In the genomic region with DNA sequence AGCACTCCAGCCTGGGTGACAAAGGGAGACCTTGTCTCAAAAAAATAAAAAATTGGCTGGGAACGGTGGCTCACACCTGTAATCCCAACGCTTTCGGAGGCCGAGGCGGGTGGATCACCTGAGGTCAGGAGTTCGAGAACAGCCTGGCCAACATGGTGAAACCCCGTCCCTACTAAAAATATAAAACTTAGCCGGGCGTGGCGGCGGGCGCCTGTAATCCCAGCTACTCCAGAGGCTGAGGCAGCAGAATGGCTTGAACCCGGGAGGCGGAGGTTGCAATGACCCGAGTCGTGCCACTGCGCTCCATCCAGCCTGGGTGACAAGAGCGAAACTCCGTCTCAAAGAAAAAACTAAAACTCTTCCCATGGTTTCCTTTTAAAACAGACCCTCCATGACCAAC, we compare ENCODE assay signal across 10 cellular contexts. TPM values are rescaled to one million over a fixed set of nuclear protein-coding genes. Genes with fewer than 3 reads are reported as not detected.
DNase-seq lines count a peak whose midpoint lies in the region; ATAC-seq and TF ChIP-seq lines count a peak whose summit lies in the region.
"Not testable (repeated sequence)": the region's sequence is repeated elsewhere in the genome, so short reads cannot be mapped to it uniquely, and the experiment has no call there.
"Had no signal": no experiment of that assay in that cellular context is flagged by ENCODE, and none has a peak within 500 bp of the region (broad histone marks: within the 10 kb centered on the region; RNA-seq: fewer than 3 reads in every experiment).

No MANE protein-coding gene starts in this region.

- H3K79me2 ChIP-seq in SK-N-SH (ENCODE audit: insufficient read depth), result peaks cover 57% of the 10 kb centered on the region
- not testable (repeated sequence) for H3K79me2 ChIP-seq in hepatocyte

- H3K4me1 Mint-ChIP-seq in activated naive CD8-positive, alpha-beta T cell treated with anti-CD3 and anti-CD28 coated beads for 36 hours, result not testable (repeated sequence)
- peaks cover 10 to 11% of the 10 kb centered on the region in 2 donors for H3K4me1 Mint-ChIP-seq in effector memory CD8-positive, alpha-beta T cell (ENCODE audit: low read depth in 2 of 2)
- H3K4me1 Mint-ChIP-seq in naive B cell, result peaks cover 9 to 12% (median 12%) of the 10 kb centered on the region in 3 donors

- peak overlapping the region; percentile 67 for H3K4me3 Mint-ChIP-seq in activated naive CD8-positive, alpha-beta T cell treated with anti-CD3 and anti-CD28 coated beads for 36 hours
- H3K4me3 Mint-ChIP-seq in effector memory CD8-positive, alpha-beta T cell, result peak overlapping the region; percentile 68 to 69
- H3K4me3 Mint-ChIP-seq in naive B cell, result peak overlapping the region; percentile 37 to 87 (median 70)

- not testable (repeated sequence) for TF ChIP-seq POLR2A in uterus (IDR thresholded peaks at IDR 0.05)

- not testable (repeated sequence) for DNase-seq in H7; SK-N-SH; activated naive CD8-positive, alpha-beta T cell treated with anti-CD3 and anti-CD28 coated beads for 36 hours; effector memory CD8-positive, alpha-beta T cell; hepatocyte (ENCODE audit: low spot score); naive B cell
- DNase-seq in uterus, result peak in 1 of 2 donors; percentile 14

- not testable (repeated sequence) for H3K9me3 Mint-ChIP-seq in activated naive CD8-positive, alpha-beta T cell treated with anti-CD3 and anti-CD28 coated beads for 36 hours; effector memory CD8-positive, alpha-beta T cell; naive B cell

- H3K27me3 ChIP-seq in H7 (ENCODE audit: control insufficient read depth, insufficient read depth, low read length); SK-N-SH (ENCODE audit: insufficient read depth); hepatocyte; skeletal muscle satellite cell (ENCODE audit: control insufficient read depth, insufficient read depth, low read length); uterus: not testable (repeated sequence)

- H3K36me3 ChIP-seq in H7 (replicated peaks; ENCODE audit: control insufficient read depth, insufficient read depth, low read length); SK-N-SH (replicated peaks in 1 of 2; ENCODE audit: control insufficient read depth in 1 of 2, insufficient read depth in 2 of 2, low read length in 1 of 2); hepatocyte (replicated peaks; ENCODE audit: insufficient read depth, low read depth); skeletal muscle satellite cell (ENCODE audit: insufficient read depth, low read length); uterus: not testable (repeated sequence)

- 94% methylated on average over 12 of the region's 19 CpGs for WGBS in SK-N-SH (ENCODE audit: low lambda C conversion rate)
- 98% methylated on average over 17 of the region's 19 CpGs for WGBS in hepatocyte (ENCODE audit: low lambda C conversion rate, missing lambda C conversion rate)

- not testable (repeated sequence) for TF ChIP-seq CTCF in SK-N-SH (IDR thresholded peaks at IDR 0.05); hepatocyte (IDR thresholded peaks at IDR 0.05; ENCODE audit: poor library complexity); uterus (IDR thresholded peaks at IDR 0.05)

- H3K4me3 ChIP-seq in H7 (ENCODE audit: insufficient read depth, low read depth, low read length) (peak overlapping the region; percentile 81), SK-N-SH (ENCODE audit: low read depth in 2 of 2, low read length in 1 of 2) (peak overlapping the region; percentile 64 to 66), hepatocyte (peak overlapping the region; percentile 76), skeletal muscle satellite cell (ENCODE audit: low read length) (peak overlapping the region; percentile 79), uterus (peak overlapping the region; percentile 55 to 59)

- CTCF ChIA-PET in SK-N-SH (lab: Yijun Ruan, JAX), result interaction anchor here (1.2 to 5.9 kb wide), 9 partner anchors 11 to 230 kb away, joined by 4 to 75 read pairs (median 6); a partner anchor contains a TSS

- H2AFZ ChIP-seq in SK-N-SH (ENCODE audit: low read depth) (peak overlapping the region; percentile 99; the same call in 1 of the 2 replicates), hepatocyte (peak overlapping the region; percentile 96)

- H3K9me3 ChIP-seq in SK-N-SH; hepatocyte (ENCODE audit: low read depth); skeletal muscle satellite cell (replicated peaks; ENCODE audit: low read length); uterus: not testable (repeated sequence)

- H3K9me2 ChIP-seq in SK-N-SH; hepatocyte (replicated peaks; ENCODE audit: insufficient read depth): not testable (repeated sequence)

- intact Hi-C loops in uterus (cut with DNase I; ENCODE audit: low total_unique reads), result not testable (repeated sequence)

- not testable (repeated sequence) for TF ChIP-seq EP300 in SK-N-SH (IDR thresholded peaks at IDR 0.05; ENCODE audit: borderline replicate concordance in 1 of 2, low read depth in 1 of 2, low read length in 1 of 2)

- POLR2A ChIA-PET in SK-N-SH (lab: Yijun Ruan, JAX), result not testable (repeated sequence)

- H3K27ac Mint-ChIP-seq in activated naive CD8-positive, alpha-beta T cell treated with anti-CD3 and anti-CD28 coated beads for 36 hours, result not testable (repeated sequence)
- peak overlapping the region in 1 of 2 donors; percentile 49 for H3K27ac Mint-ChIP-seq in effector memory CD8-positive, alpha-beta T cell
- peak overlapping the region in 3 of 6 donors; percentile 36 to 70 (median 60) for H3K27ac Mint-ChIP-seq in naive B cell

- H3K4me2 ChIP-seq in SK-N-SH (peak overlapping the region; percentile 93), hepatocyte (peak overlapping the region; percentile 94), skeletal muscle satellite cell (ENCODE audit: low read length) (peak overlapping the region; percentile 98)

- TF ChIP-seq RAD21 in SK-N-SH (IDR thresholded peaks at IDR 0.05; ENCODE audit: low read length), result not testable (repeated sequence)

- not testable (repeated sequence) for H3F3A ChIP-seq in SK-N-SH (replicated peaks; ENCODE audit: insufficient read depth)

- not testable (repeated sequence) for H4K20me1 ChIP-seq in SK-N-SH (ENCODE audit: insufficient read depth); hepatocyte (ENCODE audit: insufficient read depth, poor library complexity, severe bottlenecking)

- H3K9ac ChIP-seq in SK-N-SH (peak overlapping the region; percentile 94), skeletal muscle satellite cell (ENCODE audit: low read depth, low read length) (peak overlapping the region; percentile 95)

- H3K36me3 Mint-ChIP-seq in activated naive CD8-positive, alpha-beta T cell treated with anti-CD3 and anti-CD28 coated beads for 36 hours; effector memory CD8-positive, alpha-beta T cell (ENCODE audit: insufficient read depth); naive B cell: not testable (repeated sequence)

- H3K27me3 Mint-ChIP-seq in activated naive CD8-positive, alpha-beta T cell treated with anti-CD3 and anti-CD28 coated beads for 36 hours, result peaks cover 27% of the 10 kb centered on the region
- peaks cover 13 to 34% of the 10 kb centered on the region in 2 donors for H3K27me3 Mint-ChIP-seq in effector memory CD8-positive, alpha-beta T cell
- peaks cover 14 to 29% (median 20%) of the 10 kb centered on the region in 3 donors for H3K27me3 Mint-ChIP-seq in naive B cell

- H3K27ac ChIP-seq in SK-N-SH (ENCODE audit: low read depth in 2 of 2, low read length in 1 of 2) (peak overlapping the region; percentile 53 to 79; a peak in 3 of 4 replicates), hepatocyte (peak overlapping the region; percentile 74), uterus (peak overlapping the region; percentile 82 to 91)

- not testable (repeated sequence) for ATAC-seq in effector memory CD8-positive, alpha-beta T cell (replicated peaks); naive B cell (ENCODE audit: low read depth in 2 of 2)

- H3K4me1 ChIP-seq in SK-N-SH (ENCODE audit: control insufficient read depth in 1 of 2, insufficient read depth in 2 of 2, low read depth in 1 of 2, low read length in 1 of 2); hepatocyte (ENCODE audit: insufficient read depth); uterus: not testable (repeated sequence)
- H3K4me1 ChIP-seq in skeletal muscle satellite cell (ENCODE audit: control insufficient read depth, insufficient read depth, low read length), result peaks cover 16% of the 10 kb centered on the region

RNA-seq across cellular contexts. Expression of a gene that starts 0.9 kb away (rescaled TPM):
- total RNA-seq in H7 (2014; rRNA removed; shearing (Covaris generic)), result 8.0 and 10.3 TPM in 2 replicates
- polyA plus RNA-seq in SK-N-SH (2012; rRNA removed) (14.2 and 15.8 TPM in 2 replicates), hepatocyte (10.0 and 10.6 TPM in 2 replicates), naive B cell (ENCODE audit: low read depth in 6 of 6) (under 1 TPM in 3 of 6 donors, not detected in 3; 0.17 to 0.23 (median 0.21) TPM)
- 6.2 and 10.5 TPM in 2 replicates for polyA plus RNA-seq in SK-N-SH (2012; cell fraction: cytosol; rRNA removed)
- 39.7 and 44.1 TPM in 2 replicates for polyA plus RNA-seq in SK-N-SH (2012; cell fraction: nucleus; rRNA removed)
- total RNA-seq in activated naive CD8-positive, alpha-beta T cell treated with anti-CD3 and anti-CD28 coated beads for 36 hours, result 1 to 10 TPM in 1 of 2 experiments, under 1 TPM in 1; 0.76 to 1.2 TPM
- total RNA-seq in hepatocyte (1.9 and 5.9 TPM in 2 replicates), uterus (10 to 100 TPM; 14.7 to 30.6 (median 25.6) TPM)
- 5.1 and 5.9 TPM in 2 replicates for total RNA-seq in skeletal muscle satellite cell (2012; rRNA removed)

RNA-seq across cellular contexts. Expression of a gene that starts 15.5 kb away (rescaled TPM):
- 25.1 and 35.1 TPM in 2 replicates for total RNA-seq in H7 (2014; rRNA removed; shearing (Covaris generic))
- polyA plus RNA-seq in SK-N-SH (2012; rRNA removed), result 0.19 and 0.23 TPM in 2 replicates
- polyA plus RNA-seq in SK-N-SH (2012; cell fraction: cytosol; rRNA removed), result 0.08 and 0.10 TPM in 2 replicates
- 0.58 and 0.75 TPM in 2 replicates for polyA plus RNA-seq in SK-N-SH (2012; cell fraction: nucleus; rRNA removed)
- total RNA-seq in activated naive CD8-positive, alpha-beta T cell treated with anti-CD3 and anti-CD28 coated beads for 36 hours, result 1 to 10 TPM; 2.8 to 3.1 TPM
- total RNA-seq in hepatocyte, result 0.93 and 1.6 TPM in 2 replicates
- 2.3 and 4.2 TPM in 2 replicates for polyA plus RNA-seq in hepatocyte
- not detected for polyA plus RNA-seq in naive B cell (ENCODE audit: low read depth in 6 of 6)
- not detected in 2 replicates for total RNA-seq in skeletal muscle satellite cell (2012; rRNA removed)
- 10 to 100 TPM in 2 of 4 donors, 1 to 10 TPM in 2; 1.2 to 82.1 (median 9.7) TPM for total RNA-seq in uterus
- total RNA-seq: glomerular endothelial cell, lung microvascular endothelial cell had no signal

RNA-seq across cellular contexts. Expression of a gene that starts 22.1 kb away (rescaled TPM):
- total RNA-seq in H7 (2014; rRNA removed; shearing (Covaris generic)), result 0.44 and 0.80 TPM in 2 replicates
- polyA plus RNA-seq in SK-N-SH (2012; rRNA removed) (33.5 and 36.2 TPM in 2 replicates), hepatocyte (13.4 and 20.1 TPM in 2 replicates), naive B cell (ENCODE audit: low read depth in 6 of 6) (not detected)
- 22.8 and 30.9 TPM in 2 replicates for polyA plus RNA-seq in SK-N-SH (2012; cell fraction: cytosol; rRNA removed)
- polyA plus RNA-seq in SK-N-SH (2012; cell fraction: nucleus; rRNA removed), result 21.8 and 23.5 TPM in 2 replicates
- not detected for total RNA-seq in activated naive CD8-positive, alpha-beta T cell treated with anti-CD3 and anti-CD28 coated beads for 36 hours
- total RNA-seq in hepatocyte (0.88 and 3.2 TPM in 2 replicates), uterus (10 to 100 TPM; 13.4 to 26.6 (median 16.2) TPM)
- total RNA-seq in skeletal muscle satellite cell (2012; rRNA removed), result 0.25 and 1.3 TPM in 2 replicates
- total RNA-seq: lung microvascular endothelial cell had no signal
